8 cellular contexts compared by ENCODE assay signal in the genomic region with DNA sequence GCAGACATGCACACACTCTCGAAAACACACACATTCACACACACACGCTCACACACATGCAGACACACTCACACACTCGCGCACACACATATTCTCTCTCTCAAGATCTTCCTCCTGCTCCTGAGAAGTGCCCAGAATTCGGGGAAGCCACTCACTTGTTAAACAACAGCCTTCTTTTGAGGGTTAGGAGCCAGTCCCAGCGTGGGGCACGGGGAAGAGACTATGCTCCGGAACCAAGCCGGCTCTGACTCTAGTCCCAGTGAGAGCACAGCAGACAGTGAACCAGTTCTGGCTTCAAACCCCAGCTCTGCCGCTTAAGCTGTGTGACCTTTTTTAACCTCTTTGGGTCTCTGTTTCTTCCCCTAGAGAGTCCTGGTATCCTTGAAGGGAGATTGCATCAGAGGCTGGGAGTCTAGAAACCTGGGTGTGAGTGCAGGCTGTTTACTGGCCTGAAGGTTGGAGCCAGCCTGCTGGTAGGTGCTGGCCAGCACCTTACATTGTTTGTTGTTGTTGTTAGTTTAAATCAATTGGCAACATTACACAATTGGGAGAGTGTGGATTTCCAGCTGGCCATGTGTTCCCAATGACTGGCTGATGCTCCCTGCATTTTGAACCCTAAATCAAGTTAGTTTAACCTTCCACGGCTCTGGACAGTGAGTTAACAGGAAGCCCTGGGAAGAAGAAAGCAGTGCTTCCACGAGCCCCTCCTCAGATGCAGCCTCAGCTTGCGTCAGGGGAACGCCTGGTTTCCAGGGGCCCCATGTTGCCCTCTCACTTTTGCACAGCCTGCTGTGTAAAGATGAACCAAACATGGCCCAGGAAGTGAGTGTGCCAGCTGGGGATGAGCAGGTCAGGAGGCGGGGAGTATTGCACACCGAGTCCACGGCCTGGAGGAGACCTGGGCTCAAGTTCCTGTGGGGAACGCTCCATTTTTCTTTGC.
DNase-seq lines count a peak whose midpoint lies in the region; ATAC-seq and TF ChIP-seq lines count a peak whose summit lies in the region.

No MANE protein-coding gene starts in this region.

- H3K9me3 ChIP-seq in thoracic aorta, result no peaks in the 10 kb centered on the region

- H3K4me3 ChIP-seq in thoracic aorta, result no peak overlapping the region

- DNase-seq in NOMO-1 (lab: John Stamatoyannopoulos, UW; ENCODE audit: unreplicated experiment in 2 of 2) (peak; percentile 16 to 37), NOMO-1 treated with dmso at 0.1 percent for 144 hours (lab: John Stamatoyannopoulos, UW; ENCODE audit: unreplicated experiment) (no peak), cerebellar cortex (ENCODE audit: low spot score) (peak; percentile 52), medulla oblongata (ENCODE audit: extremely low spot score) (peak; percentile 17), thoracic aorta (ENCODE audit: low spot score) (no peak), NAMALWA (ENCODE audit: low spot score) (no peak), amniotic stem cell (lab: John Stamatoyannopoulos, UW) (no peak)
- DNase-seq in stimulated activated CD4-positive, alpha-beta T cell treated with anti-CD3 and anti-CD28 coated beads, Interleukin-1b, Interleukin-23, amount 100 ng/mL, for 48 hours, result no peak

- peak overlapping the region; percentile 5 to 33 for H3K27ac ChIP-seq in thoracic aorta

- TF ChIP-seq CTCF in thoracic aorta (IDR thresholded peaks at IDR 0.05), result no peak

- no peaks in the 10 kb centered on the region for H3K27me3 ChIP-seq in thoracic aorta (replicated peaks; ENCODE audit: insufficient read depth)

- peaks cover 0 to 34% of the 10 kb centered on the region in 2 donors for H3K4me1 ChIP-seq in thoracic aorta (ENCODE audit: control insufficient read depth in 1 of 2, low read depth in 2 of 2)

- H3K36me3 ChIP-seq in thoracic aorta, result no peaks in the 10 kb centered on the region

- no peak for ATAC-seq in thoracic aorta (ENCODE audit: insufficient number of reproducible peaks, low FRiP score, low read depth)

Comparison
In these comparisons a context has a peak if more than half of its experiments do, and no peak if none do; other contexts are left out.
1. DNase-seq: peak in NOMO-1 (2 of 2), cerebellar cortex (single experiment) and medulla oblongata (single experiment); none in NOMO-1 treated with dmso at 0.1 percent for 144 hours (single experiment), thoracic aorta (single experiment), NAMALWA (single experiment), stimulated activated CD4-positive, alpha-beta T cell treated with anti-CD3 and anti-CD28 coated beads, Interleukin-1b, Interleukin-23, amount 100 ng/mL, for 48 hours (single experiment) and amniotic stem cell (single experiment).